9 cellular contexts compared by ENCODE assay signal in the genomic region with DNA sequence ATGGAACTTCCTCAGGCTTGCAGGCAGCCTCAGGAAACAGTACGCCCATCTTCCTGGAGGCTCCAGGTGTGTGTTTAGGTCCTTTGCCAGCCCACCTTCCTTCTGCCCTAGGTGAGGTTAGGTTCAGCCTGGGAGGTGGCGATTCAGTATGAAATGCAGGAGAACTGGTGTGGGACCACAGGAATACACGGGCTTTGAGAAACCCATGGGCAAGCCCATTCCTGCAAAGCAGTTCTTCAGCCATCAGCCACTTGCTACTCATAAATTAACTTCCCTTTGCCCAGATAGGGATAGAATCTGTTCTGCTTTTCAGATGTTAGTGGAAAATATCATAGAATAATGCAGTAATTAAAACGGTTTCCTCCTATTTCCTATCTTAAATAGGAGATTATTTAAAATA. TPM values are rescaled to one million over a fixed set of nuclear protein-coding genes. Genes with fewer than 3 reads are reported as not detected.
A peak's percentile ranks its signal among the peaks of the same experiment; 100 is the strongest.
DNase-seq lines count a peak whose midpoint lies in the region; ATAC-seq lines count a peak whose summit lies in the region.
"Had no signal": no experiment of that assay in that cellular context is flagged by ENCODE, and none has a peak within 500 bp of the region (broad histone marks: within the 10 kb centered on the region; RNA-seq: fewer than 3 reads in every experiment).

No MANE protein-coding gene starts in this region.

- H3K4me1 ChIP-seq in duodenal mucosa (ENCODE audit: control insufficient read depth in 1 of 2, insufficient read depth in 2 of 2, low read length in 2 of 2) (peaks cover 54 to 75% of the 10 kb centered on the region in 2 donors), skeletal muscle satellite cell (ENCODE audit: control insufficient read depth, insufficient read depth, low read length) (peaks cover 16% of the 10 kb centered on the region), HAP-1 (peaks cover 5% of the 10 kb centered on the region)

- H3K4me2 ChIP-seq in skeletal muscle satellite cell (ENCODE audit: low read length), result peak overlapping the region; percentile 61

- H3K27ac ChIP-seq in duodenal mucosa (ENCODE audit: low read depth, low read length), result peak overlapping the region; percentile 52

- peak; percentile 52 for DNase-seq in NAMALWA (ENCODE audit: low spot score)
- no peak for DNase-seq in stimulated activated CD4-positive, alpha-beta T cell treated with anti-CD3 and anti-CD28 coated beads, Interleukin-1b, Interleukin-23, amount 100 ng/mL, for 48 hours
- no peak for DNase-seq in pons (ENCODE audit: low spot score)
- DNase-seq in HAP-1 (ENCODE audit: low spot score in 2 of 2), result no peak
- DNase-seq in T-helper 9 cell, result no peak
- DNase-seq: NCI-H1694 had no signal

- peak; percentile 22 for ATAC-seq in GM18907 (IDR thresholded peaks at IDR 0.05; ENCODE audit: unreplicated experiment)

- H3K27me3 ChIP-seq in duodenal mucosa (ENCODE audit: control insufficient read depth in 1 of 2, insufficient read depth in 2 of 2, low read length in 2 of 2) (no peaks in the 10 kb centered on the region), skeletal muscle satellite cell (ENCODE audit: control insufficient read depth, insufficient read depth, low read length) (no peaks in the 10 kb centered on the region), HAP-1 (ENCODE audit: low read depth) (no peaks in the 10 kb centered on the region)

- H3K4me3 ChIP-seq in duodenal mucosa (ENCODE audit: low read depth in 1 of 2, low read length in 2 of 2), result peak overlapping the region in 1 of 2 donors; percentile 14
- peak overlapping the region; percentile 8 for H3K4me3 ChIP-seq in skeletal muscle satellite cell (ENCODE audit: low read length)
- no peak overlapping the region for H3K4me3 ChIP-seq in HAP-1

- H3K36me3 ChIP-seq in duodenal mucosa (ENCODE audit: control insufficient read depth in 1 of 2, insufficient read depth in 2 of 2, low read length in 2 of 2) (peaks cover 0 to 12% of the 10 kb centered on the region in 2 donors), skeletal muscle satellite cell (ENCODE audit: insufficient read depth, low read length) (no peaks in the 10 kb centered on the region), HAP-1 (replicated peaks) (no peaks in the 10 kb centered on the region)

- no peaks in the 10 kb centered on the region for H3K9me3 ChIP-seq in duodenal mucosa (ENCODE audit: control insufficient read depth in 1 of 2, low read length in 2 of 2)
- no peaks in the 10 kb centered on the region for H3K9me3 ChIP-seq in skeletal muscle satellite cell (replicated peaks; ENCODE audit: low read length)
- no peaks in the 10 kb centered on the region for H3K9me3 ChIP-seq in HAP-1

- in situ Hi-C loops in HAP-1 (cut with MboI; ENCODE audit: low sequenced_read_pairs), result no loop called here

- H3K9ac ChIP-seq in duodenal mucosa (ENCODE audit: low read depth in 1 of 2, low read length in 2 of 2) (no peak overlapping the region), skeletal muscle satellite cell (ENCODE audit: low read depth, low read length) (no peak overlapping the region)

RNA-seq across cellular contexts. Expression of a gene that starts 32.2 kb away (rescaled TPM):
- total RNA-seq in skeletal muscle satellite cell (2012; rRNA removed), result 24.3 and 25.8 TPM in 2 replicates
